ENCODE assay signal across 17 cellular contexts in genomic region chr3:141260131-141260927, GRCh38.
"Had no signal": no experiment of that assay in that cellular context is flagged by ENCODE, and none has a peak within 500 bp of the region (broad histone marks: within the 10 kb centered on the region; RNA-seq: fewer than 3 reads in every experiment).

No MANE protein-coding gene starts in this region.

- H3K4me1 Mint-ChIP-seq: activated B cell treated with CpG ODN at 0.5 μM for 24 hours had no signal

- H3K4me3 ChIP-seq: colonic mucosa, left lung, sigmoid colon, tibial nerve had no signal

- H3K36me3 ChIP-seq: colonic mucosa had no signal

- ATAC-seq: left lung, natural killer cell had no signal

- H3K27ac ChIP-seq: colonic mucosa, left lung, sigmoid colon, tibial nerve had no signal

- H3K27ac Mint-ChIP-seq: activated B cell treated with CpG ODN at 0.5 μM for 24 hours had no signal

- H3K4me1 ChIP-seq: colonic mucosa, left lung, tibial nerve had no signal

- H3K27me3 Mint-ChIP-seq: activated B cell treated with CpG ODN at 0.5 μM for 24 hours had no signal

- H3K27me3 ChIP-seq: colonic mucosa, left lung, sigmoid colon, tibial nerve had no signal

- H3K4me3 Mint-ChIP-seq: activated B cell treated with CpG ODN at 0.5 μM for 24 hours; activated T-helper 1 cell treated with anti-CD3 and anti-CD28 coated beads, Interleukin-12 subunit alpha, Interleukin-12 subunit beta, Interleukin-2, Interleukin-4 antibody, amounts not matched to agents 30 ng/mL and 10 ng/mL and 1 ng/mL, durations not matched to agents 14 hours and 24 hours and 36 hours; natural killer cell had no signal

- H3K9me3 Mint-ChIP-seq: activated B cell treated with CpG ODN at 0.5 μM for 24 hours; activated T-helper 1 cell treated with anti-CD3 and anti-CD28 coated beads, Interleukin-12 subunit alpha, Interleukin-12 subunit beta, Interleukin-2, Interleukin-4 antibody, amounts not matched to agents 30 ng/mL and 10 ng/mL and 1 ng/mL, durations not matched to agents 14 hours and 24 hours and 36 hours; natural killer cell had no signal

- DNase-seq: activated B cell treated with CpG ODN at 0.5 μM for 24 hours; activated CD4-positive, alpha-beta T cell treated with anti-CD3 and anti-CD28 coated beads for 48 hours; activated CD8-positive, alpha-beta memory T cell treated with anti-CD3 and anti-CD28 coated beads, Interleukin-2, amount 50 U/mL, for 48 hours; activated naive CD4-positive, alpha-beta T cell treated with Interleukin-2 at 50 U/mL for 16 hours; colonic mucosa; effector CD4-positive, alpha-beta T cell; foreskin fibroblast; hypothalamus; kidney; left lung; mammary epithelial cell; natural killer cell; sigmoid colon; stimulated activated CD4-positive, alpha-beta T cell treated with anti-CD3 and anti-CD28 coated beads, Interleukin-1b, Interleukin-23, amount 100 ng/mL, for 48 hours; SW 1271 had no signal

- H3K9me3 ChIP-seq: colonic mucosa, left lung, sigmoid colon, tibial nerve had no signal
